In the genomic region with DNA sequence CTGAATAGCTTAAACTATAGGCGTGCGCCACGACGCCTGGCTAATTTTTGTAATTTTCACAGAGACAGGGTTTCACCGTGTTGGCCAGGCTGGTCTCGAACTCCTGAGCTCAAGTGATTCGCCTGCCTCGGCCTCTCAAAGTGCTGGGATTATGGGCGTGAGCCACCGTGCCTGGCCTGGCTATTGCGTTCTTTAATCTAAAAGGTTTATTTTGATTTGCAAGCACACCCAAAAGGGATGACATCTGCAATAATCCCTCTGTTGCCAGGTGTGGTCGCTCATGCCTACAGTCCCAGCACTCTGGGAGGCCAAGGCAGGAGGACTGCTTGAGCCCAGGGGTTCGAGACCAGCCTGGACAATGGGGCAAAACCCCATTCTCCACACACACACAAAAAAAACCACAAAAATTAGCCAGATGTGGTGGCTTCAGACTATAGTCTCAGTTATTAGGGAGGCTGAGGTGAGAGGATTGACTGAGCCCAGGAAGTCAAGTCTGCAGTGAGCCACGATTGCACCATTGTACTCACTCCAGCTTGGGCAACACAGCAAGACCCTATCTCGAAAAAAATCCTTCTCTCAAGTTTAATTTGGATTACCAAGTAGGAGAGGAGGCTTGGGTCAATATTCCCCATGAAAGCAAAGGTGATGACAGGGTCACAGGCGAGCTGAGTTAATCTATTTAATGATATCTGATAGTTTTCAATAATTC, we compare ENCODE assay signal across 1 cellular context.
TF ChIP-seq lines count a peak whose summit lies in the region.

No MANE protein-coding gene starts in this region.

TF ChIP-seq in HepG2, 621 proteins besides CTCF, POLR2A, EP300 and RAD21 (continued from another document):
- TF ChIP-seq, protein P1, sequence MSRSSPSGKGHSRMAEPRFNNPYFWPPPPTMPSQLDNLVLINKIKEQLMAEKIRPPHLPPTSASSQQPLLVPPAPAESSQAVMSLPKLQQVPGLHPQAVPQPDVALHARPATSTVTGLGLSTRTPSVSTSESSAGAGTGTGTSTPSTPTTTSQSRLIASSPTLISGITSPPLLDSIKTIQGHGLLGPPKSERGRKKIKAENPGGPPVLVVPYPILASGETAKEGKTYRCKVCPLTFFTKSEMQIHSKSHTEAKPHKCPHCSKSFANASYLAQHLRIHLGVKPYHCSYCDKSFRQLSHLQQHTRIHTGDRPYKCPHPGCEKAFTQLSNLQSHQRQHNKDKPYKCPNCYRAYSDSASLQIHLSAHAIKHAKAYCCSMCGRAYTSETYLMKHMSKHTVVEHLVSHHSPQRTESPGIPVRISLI (CRISPR knock-in tag; IDR thresholded peaks at IDR 0.05; ENCODE audit: borderline replicate concordance) = peak; percentile 59; the same call in 1 of the 2 replicates
- no peak for TF ChIP-seq ZNF768 (CRISPR knock-in tag; IDR thresholded peaks at IDR 0.05)
- no peak for TF ChIP-seq MLXIP (CRISPR knock-in tag; IDR thresholded peaks at IDR 0.05; ENCODE audit: borderline replicate concordance)
- TF ChIP-seq ZMYM3 (CRISPR knock-in tag; IDR thresholded peaks at IDR 0.05) = peak; percentile 66; the same call in 1 of the 2 replicates
- no peak for TF ChIP-seq FLYWCH1 (CRISPR knock-in tag; IDR thresholded peaks at IDR 0.05)
- no peak for TF ChIP-seq ZNF883 (CRISPR knock-in tag; IDR thresholded peaks at IDR 0.05; ENCODE audit: not compliant biosample characterization)
- TF ChIP-seq ZFP36L1 (CRISPR knock-in tag; IDR thresholded peaks at IDR 0.05) = peak; percentile 80; the same call in 1 of the 2 replicates
- TF ChIP-seq CCDC6 (CRISPR knock-in tag; IDR thresholded peaks at IDR 0.05) = no peak
- TF ChIP-seq ZBTB4 (CRISPR knock-in tag; IDR thresholded peaks at IDR 0.05; ENCODE audit: borderline replicate concordance) = no peak
- TF ChIP-seq ELF4 (CRISPR knock-in tag; IDR thresholded peaks at IDR 0.05; ENCODE audit: borderline replicate concordance) = peak; percentile 69; the same call in 1 of the 2 replicates
- TF ChIP-seq ZBTB25 (CRISPR knock-in tag; IDR thresholded peaks at IDR 0.05) = no peak
- no peak for TF ChIP-seq PHF5A (CRISPR knock-in tag; IDR thresholded peaks at IDR 0.05; ENCODE audit: low read depth, unreplicated experiment)
- TF ChIP-seq, protein P2, sequence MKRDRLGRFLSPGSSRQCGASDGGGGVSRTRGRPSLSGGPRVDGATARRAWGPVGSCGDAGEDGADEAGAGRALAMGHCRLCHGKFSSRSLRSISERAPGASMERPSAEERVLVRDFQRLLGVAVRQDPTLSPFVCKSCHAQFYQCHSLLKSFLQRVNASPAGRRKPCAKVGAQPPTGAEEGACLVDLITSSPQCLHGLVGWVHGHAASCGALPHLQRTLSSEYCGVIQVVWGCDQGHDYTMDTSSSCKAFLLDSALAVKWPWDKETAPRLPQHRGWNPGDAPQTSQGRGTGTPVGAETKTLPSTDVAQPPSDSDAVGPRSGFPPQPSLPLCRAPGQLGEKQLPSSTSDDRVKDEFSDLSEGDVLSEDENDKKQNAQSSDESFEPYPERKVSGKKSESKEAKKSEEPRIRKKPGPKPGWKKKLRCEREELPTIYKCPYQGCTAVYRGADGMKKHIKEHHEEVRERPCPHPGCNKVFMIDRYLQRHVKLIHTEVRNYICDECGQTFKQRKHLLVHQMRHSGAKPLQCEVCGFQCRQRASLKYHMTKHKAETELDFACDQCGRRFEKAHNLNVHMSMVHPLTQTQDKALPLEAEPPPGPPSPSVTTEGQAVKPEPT (CRISPR knock-in tag; IDR thresholded peaks at IDR 0.05; ENCODE audit: low read depth) = no peak
- no peak for TF ChIP-seq NFRKB (IDR thresholded peaks at IDR 0.05)
- no peak for TF ChIP-seq MZF1 (CRISPR knock-in tag; IDR thresholded peaks at IDR 0.05; ENCODE audit: borderline replicate concordance)
- TF ChIP-seq FOXJ3 (CRISPR knock-in tag; IDR thresholded peaks at IDR 0.05; ENCODE audit: borderline replicate concordance) = no peak
- TF ChIP-seq ZNF260 (CRISPR knock-in tag; IDR thresholded peaks at IDR 0.05; ENCODE audit: borderline replicate concordance, low read depth) = no peak
- no peak for TF ChIP-seq MEIS2 (CRISPR knock-in tag; IDR thresholded peaks at IDR 0.05)
- TF ChIP-seq SP5 (CRISPR knock-in tag; IDR thresholded peaks at IDR 0.05; ENCODE audit: borderline replicate concordance, low read depth) = no peak
- no peak for TF ChIP-seq ZNF234 (CRISPR knock-in tag; conservative IDR thresholded peaks at IDR 0.05)
- TF ChIP-seq, protein P3, sequence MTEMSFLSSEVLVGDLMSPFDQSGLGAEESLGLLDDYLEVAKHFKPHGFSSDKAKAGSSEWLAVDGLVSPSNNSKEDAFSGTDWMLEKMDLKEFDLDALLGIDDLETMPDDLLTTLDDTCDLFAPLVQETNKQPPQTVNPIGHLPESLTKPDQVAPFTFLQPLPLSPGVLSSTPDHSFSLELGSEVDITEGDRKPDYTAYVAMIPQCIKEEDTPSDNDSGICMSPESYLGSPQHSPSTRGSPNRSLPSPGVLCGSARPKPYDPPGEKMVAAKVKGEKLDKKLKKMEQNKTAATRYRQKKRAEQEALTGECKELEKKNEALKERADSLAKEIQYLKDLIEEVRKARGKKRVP (CRISPR knock-in tag; IDR thresholded peaks at IDR 0.05) = no peak
- no peak for TF ChIP-seq ZXDC (CRISPR knock-in tag; IDR thresholded peaks at IDR 0.05)
- TF ChIP-seq ZNF20 (CRISPR knock-in tag; IDR thresholded peaks at IDR 0.05) = no peak
- no peak for TF ChIP-seq ERF (CRISPR knock-in tag; IDR thresholded peaks at IDR 0.05)
- TF ChIP-seq TFDP1 (CRISPR knock-in tag; IDR thresholded peaks at IDR 0.05; ENCODE audit: borderline replicate concordance) = no peak
- no peak for TF ChIP-seq ZNF773 (CRISPR knock-in tag; IDR thresholded peaks at IDR 0.05; ENCODE audit: borderline replicate concordance)
- TF ChIP-seq THRA (CRISPR knock-in tag; IDR thresholded peaks at IDR 0.05; ENCODE audit: borderline replicate concordance) = no peak
- peak; percentile 79; the same call in 1 of the 2 replicates for TF ChIP-seq CHD4 (IDR thresholded peaks at IDR 0.05; ENCODE audit: borderline replicate concordance, low read length)
- no peak for TF ChIP-seq FUBP1 (CRISPR knock-in tag; IDR thresholded peaks at IDR 0.05; ENCODE audit: borderline replicate concordance)
